ENCODE assay signal across 21 cellular contexts in genomic region chr3:179302111-179302510, GRCh38. TPM values are rescaled to one million over a fixed set of nuclear protein-coding genes. Genes with fewer than 3 reads are reported as not detected.
DNase-seq lines count a peak whose midpoint lies in the region; ATAC-seq, FAIRE-seq and TF ChIP-seq lines count a peak whose summit lies in the region.
"Had no signal": no experiment of that assay in that cellular context is flagged by ENCODE, and none has a peak within 500 bp of the region (broad histone marks: within the 10 kb centered on the region; RNA-seq: fewer than 3 reads in every experiment).

No MANE protein-coding gene starts in this region.

- no peaks in the 10 kb centered on the region for H3K79me2 ChIP-seq in PC-9 (ENCODE audit: low read depth)
- no peaks in the 10 kb centered on the region for H3K79me2 ChIP-seq in K562 (ENCODE audit: control insufficient read depth, insufficient read depth, low read length)

- no peaks in the 10 kb centered on the region for H3K9me1 ChIP-seq in K562 (ENCODE audit: control insufficient read depth, insufficient read depth, low read length)

- peak overlapping the region; percentile 66 to 69; a peak in 2 of 4 replicates for H3K9ac ChIP-seq in K562 (ENCODE audit: insufficient read depth in 1 of 2, low read depth in 2 of 2, low read length in 2 of 2)
- H3K9ac ChIP-seq: BLaER1 had no signal

- no peak overlapping the region for H3K27ac Mint-ChIP-seq in CD8-positive, alpha-beta memory T cell
- no peak overlapping the region for H3K27ac Mint-ChIP-seq in stimulated activated effector memory CD8-positive, alpha-beta T cell treated with anti-CD3 and anti-CD28 coated beads, Interleukin-12 subunit alpha, Interleukin-12 subunit beta, amount 100 ng/mL, for 72 hours
- H3K27ac Mint-ChIP-seq: CD14-positive monocyte; CD4-positive, CD25-positive, alpha-beta regulatory T cell had no signal

- ATAC-seq in K562, result peak; percentile 84
- ATAC-seq in stimulated activated effector memory CD8-positive, alpha-beta T cell treated with anti-CD3 and anti-CD28 coated beads, Interleukin-12 subunit alpha, Interleukin-12 subunit beta, amount 100 ng/mL, for 72 hours, result no peak
- ATAC-seq: A549 had no signal

- 3% methylated on average over 7 of the region's 7 CpGs for WGBS in K562 (ENCODE audit: insufficient coverage, low coverage, missing lambda C conversion rate)

- CTCF ChIA-PET in CD8-positive, alpha-beta memory T cell (lab: Charles Lee), result no interaction called here
- CTCF ChIA-PET in PC-9 (lab: Charles Lee), result no interaction called here
- CTCF ChIA-PET in K562 (lab: Yijun Ruan, JAX; ENCODE audit: low intra/inter-chr PET ratio), result no interaction called here

- intact Hi-C loops in PC-9 (cut with micrococcal nuclease; ENCODE audit: unreplicated experiment), result no loop called here
- intact Hi-C loops in K562 (cut with micrococcal nuclease), result loop anchor here (5.0 kb wide), 1 partner anchor 155 kb away; the partner anchor contains the start of gene PIK3CA
- intact Hi-C loops in head of caudate nucleus (cut with DNase I), result no loop called here

- H3K27ac ChIP-seq in CD8-positive, alpha-beta memory T cell (ENCODE audit: low read depth, low read length), result peak overlapping the region; percentile 27
- H3K27ac ChIP-seq in PC-9 (no peak overlapping the region), K562 (ENCODE audit: extremely low read depth, low read depth, low read length) (peak overlapping the region; percentile 81)
- H3K27ac ChIP-seq: 22Rv1, A549, BLaER1 had no signal

- no peak overlapping the region for H3K4me3 Mint-ChIP-seq in CD8-positive, alpha-beta memory T cell
- H3K4me3 Mint-ChIP-seq in stimulated activated effector memory CD8-positive, alpha-beta T cell treated with anti-CD3 and anti-CD28 coated beads, Interleukin-12 subunit alpha, Interleukin-12 subunit beta, amount 100 ng/mL, for 72 hours, result no peak overlapping the region
- H3K4me3 Mint-ChIP-seq: CD14-positive monocyte; CD4-positive, alpha-beta memory T cell; CD4-positive, CD25-positive, alpha-beta regulatory T cell had no signal

- peak; percentile 37; the same call in 1 of the 2 replicates for TF ChIP-seq POLR2A in K562 (conservative IDR thresholded peaks at IDR 0.05)

- peak; percentile 15 for FAIRE-seq in K562 (lab: Jason Lieb, UNC)
- FAIRE-seq: A549, D721Med, G401.6, GM12891 had no signal

- no peak for TF ChIP-seq RAD21 in K562 (CRISPR knock-in tag; conservative IDR thresholded peaks at IDR 0.05 in 1 of 2, IDR thresholded peaks at IDR 0.05 in 1 of 2)

- H4K20me1 ChIP-seq in PC-9 (ENCODE audit: insufficient read depth) (no peaks in the 10 kb centered on the region), K562 (replicated peaks; ENCODE audit: control insufficient read depth, insufficient read depth, low read length) (no peaks in the 10 kb centered on the region)
- H4K20me1 ChIP-seq: BLaER1 had no signal

- no peaks in the 10 kb centered on the region for H3K27me3 ChIP-seq in CD8-positive, alpha-beta memory T cell (ENCODE audit: insufficient read depth, low read length, poor library complexity, severe bottlenecking)
- H3K27me3 ChIP-seq in PC-9 (ENCODE audit: insufficient read depth, low read depth) (no peaks in the 10 kb centered on the region), K562 (ENCODE audit: control insufficient read depth in 2 of 2, insufficient read depth in 2 of 2, low read length in 2 of 2) (no peaks in the 10 kb centered on the region)
- H3K27me3 ChIP-seq: BLaER1 had no signal

- no peaks in the 10 kb centered on the region for H3K9me2 ChIP-seq in PC-9 (ENCODE audit: insufficient read depth)

- H3K9me3 ChIP-seq in CD8-positive, alpha-beta memory T cell (ENCODE audit: low read length), result no peaks in the 10 kb centered on the region
- no peaks in the 10 kb centered on the region for H3K9me3 ChIP-seq in PC-9 (ENCODE audit: insufficient read depth, low read depth)
- peaks cover 11% of the 10 kb centered on the region; the same call in 1 of the 2 replicates for H3K9me3 ChIP-seq in K562 (replicated peaks; ENCODE audit: control insufficient read depth, insufficient read depth, low read depth, low read length)
- H3K9me3 ChIP-seq: A549, BE2C, Caco-2 had no signal

- no peak for TF ChIP-seq CTCF in PC-9 (conservative IDR thresholded peaks at IDR 0.05)
- TF ChIP-seq CTCF in K562 (IDR thresholded peaks at IDR 0.05 in 2 of 3, conservative IDR thresholded peaks at IDR 0.05 in 1 of 3; ENCODE audit: insufficient read depth in 2 of 3, low read depth in 1 of 3, low read length in 3 of 3), result no peak

- no peaks in the 10 kb centered on the region for H3K36me3 ChIP-seq in CD8-positive, alpha-beta memory T cell (ENCODE audit: insufficient read depth, low read length)
- H3K36me3 ChIP-seq in PC-9 (ENCODE audit: low read depth), result no peaks in the 10 kb centered on the region
- H3K36me3 ChIP-seq in K562 (ENCODE audit: control insufficient read depth, insufficient read depth, low read length), result no peaks in the 10 kb centered on the region; the same call in 1 of the 3 replicates
- H3K36me3 ChIP-seq: BE2C, BLaER1 had no signal

- no peak for TF ChIP-seq EP300 in K562 (IDR thresholded peaks at IDR 0.05; ENCODE audit: low read length)

- BruUV-seq in PC-9 (replicated peaks; lab: Mats Ljungman, UMichigan), result no TSS peak
- no TSS peak for BruUV-seq in K562 (replicated peaks; lab: Mats Ljungman, UMichigan)

- in situ Hi-C loops in K562 (cut with MboI), result loop anchor here (25.0 kb wide), 1 partner anchor 840 kb away; no protein-coding TSS in a partner anchor

- H3K4me1 Mint-ChIP-seq in CD8-positive, alpha-beta memory T cell, result no peaks in the 10 kb centered on the region
- H3K4me1 Mint-ChIP-seq in stimulated activated effector memory CD8-positive, alpha-beta T cell treated with anti-CD3 and anti-CD28 coated beads, Interleukin-12 subunit alpha, Interleukin-12 subunit beta, amount 100 ng/mL, for 72 hours, result no peaks in the 10 kb centered on the region
- H3K4me1 Mint-ChIP-seq: CD14-positive monocyte; CD4-positive, alpha-beta memory T cell; CD4-positive, CD25-positive, alpha-beta regulatory T cell had no signal

- peaks cover 0 to 4% (median 0%) of the 10 kb centered on the region in 5 donors for H3K9me3 Mint-ChIP-seq in CD8-positive, alpha-beta memory T cell
- no peaks in the 10 kb centered on the region for H3K9me3 Mint-ChIP-seq in stimulated activated effector memory CD8-positive, alpha-beta T cell treated with anti-CD3 and anti-CD28 coated beads, Interleukin-12 subunit alpha, Interleukin-12 subunit beta, amount 100 ng/mL, for 72 hours

- no peaks in the 10 kb centered on the region for H3K36me3 Mint-ChIP-seq in CD8-positive, alpha-beta memory T cell
- no peaks in the 10 kb centered on the region for H3K36me3 Mint-ChIP-seq in stimulated activated effector memory CD8-positive, alpha-beta T cell treated with anti-CD3 and anti-CD28 coated beads, Interleukin-12 subunit alpha, Interleukin-12 subunit beta, amount 100 ng/mL, for 72 hours
- H3K36me3 Mint-ChIP-seq: CD14-positive monocyte; CD4-positive, alpha-beta memory T cell; CD4-positive, CD25-positive, alpha-beta regulatory T cell had no signal

- POLR2A ChIA-PET in CD8-positive, alpha-beta memory T cell (lab: Charles Lee), result no interaction called here
- POLR2A ChIA-PET in PC-9 (lab: Charles Lee; ENCODE audit: unreplicated experiment), result interaction anchor here (0.6 kb wide), 1 partner anchor 230 kb away, joined by 5 read pairs; no protein-coding TSS in a partner anchor
- POLR2A ChIA-PET in K562 (lab: Yijun Ruan, JAX), result interaction anchor here (0.8 to 2.0 kb wide), 4 partner anchors 19 to 261 kb away, joined by 3 to 7 read pairs (median 3); partner anchors contain the start of gene ACTL6A

- H3F3A ChIP-seq in PC-9 (ENCODE audit: insufficient read depth, low read depth), result no peaks in the 10 kb centered on the region

- H3K4me3 ChIP-seq in CD8-positive, alpha-beta memory T cell (ENCODE audit: low read length), result no peak overlapping the region
- no peak overlapping the region for H3K4me3 ChIP-seq in PC-9
- H3K4me3 ChIP-seq in K562, result peak overlapping the region; percentile 2; the same call in 1 of the 2 replicates
- H3K4me3 ChIP-seq: A549, BLaER1 had no signal

- no peak for DNase-seq in CD8-positive, alpha-beta memory T cell
- DNase-seq in PC-9, result no peak
- peak in 1 of 4 experiments; percentile 73 for DNase-seq in K562 (ENCODE audit: extremely low read depth in 1 of 4, low spot score in 3 of 4)
- DNase-seq in stimulated activated effector memory CD8-positive, alpha-beta T cell treated with anti-CD3 and anti-CD28 coated beads, Interleukin-12 subunit alpha, Interleukin-12 subunit beta, amount 100 ng/mL, for 72 hours (ENCODE audit: low spot score in 2 of 2), result no peak
- no peak for DNase-seq in ureter (ENCODE audit: low spot score)
- no peak for DNase-seq in head of caudate nucleus
- DNase-seq: BE2C; C1 segment of cervical spinal cord; Caco-2; Calu3; CD4-positive, alpha-beta memory T cell; CD4-positive, CD25-positive, alpha-beta regulatory T cell; DMS79 treated with DMSO at 0.1 percent for 48 hours; GF-D8 had no signal

- H3K4me1 ChIP-seq in CD8-positive, alpha-beta memory T cell (ENCODE audit: insufficient read depth, low read length), result no peaks in the 10 kb centered on the region
- H3K4me1 ChIP-seq in PC-9 (replicated peaks; ENCODE audit: insufficient read depth) (no peaks in the 10 kb centered on the region), K562 (replicated peaks in 1 of 2; ENCODE audit: control insufficient read depth in 2 of 2, insufficient read depth in 2 of 2, low read length in 2 of 2) (peaks cover 9 to 16% of the 10 kb centered on the region in 2 experiments; a peak in 3 of 5 replicates)
- H3K4me1 ChIP-seq: A549, BE2C, BLaER1, Caco-2 had no signal

- peaks cover 2 to 13% of the 10 kb centered on the region in 2 donors for H3K27me3 Mint-ChIP-seq in CD8-positive, alpha-beta memory T cell

- H3K4me2 ChIP-seq in PC-9, result no peak overlapping the region
- peak overlapping the region; percentile 38 for H3K4me2 ChIP-seq in K562 (ENCODE audit: insufficient read depth, low read length)
- H3K4me2 ChIP-seq: A549, BLaER1 had no signal

- 0 out of 2 replicates have a peak overlapping the region, but pooled peaks have one; percentile 4 for H2AFZ ChIP-seq in PC-9
- peak overlapping the region; percentile 85 for H2AFZ ChIP-seq in K562 (ENCODE audit: low read depth, low read length)

RNA-seq across cellular contexts. Expression of gene ZNF639, which starts 20.7 kb away (rescaled TPM):
- 10 to 100 TPM; 41.9 to 44.5 TPM for total RNA-seq in CD8-positive, alpha-beta memory T cell
- 63.7 TPM for polyA plus RNA-seq in CD8-positive, alpha-beta memory T cell
- total RNA-seq in PC-9 (2021) (39.3 and 40.3 TPM in 2 replicates), K562 (2014; rRNA removed) (56.0 and 57.2 TPM in 2 replicates), K562 (2014; rRNA removed; fragmentation: Illumina TruSeq; extraction: Trizol) (75.8 and 83.1 TPM in 2 replicates), K562 (2015; rRNA removed; fragmentation: Illumina TruSeq; extraction: Trizol) (68.7 and 73.1 TPM in 2 replicates), K562 (2021) (53.7 and 55.7 TPM in 2 replicates), ureter (32.7 TPM)
- 12.2 and 32.8 TPM in 2 replicates for total RNA-seq in K562 (2011; cell fraction: chromatin; rRNA removed; ENCODE audit: low replicate concordance)
- 8.3 and 8.5 TPM in 2 replicates for total RNA-seq in K562 (2011; cell fraction: nucleolus; rRNA removed)
- total RNA-seq in K562 (2011; cell fraction: nucleoplasm; rRNA removed), result 10.7 and 18.6 TPM in 2 replicates
- polyA plus RNA-seq in K562 (2011; rRNA removed) (29.1 and 38.0 TPM in 2 replicates), K562 (2014; fragmentation: Illumina TruSeq; extraction: Trizol) (69.9 and 88.1 TPM in 2 replicates), K562 (2014; fragmentation: Nextera tagmentation; extraction: Ambion mirVana) (10 to 100 TPM; 17.6 to 21.5 TPM), K562 (2014; rRNA removed) (44.0 and 50.5 TPM in 2 replicates)
- 14.3 and 14.5 TPM in 2 replicates for polyA plus RNA-seq in K562 (2011; cell fraction: cytosol; rRNA removed)
- polyA plus RNA-seq in K562 (2011; cell fraction: nucleus; rRNA removed), result 9.7 and 13.8 TPM in 2 replicates
- 32.0 and 33.3 TPM in 2 replicates for polyA plus RNA-seq in K562 (2012)
- 40.3 and 50.0 TPM in 2 replicates for polyA minus RNA-seq in K562 (2011; rRNA and poly(A)+ RNA removed)
- 11.7 and 13.1 TPM in 2 replicates for polyA minus RNA-seq in K562 (2011; cell fraction: cytosol; rRNA and poly(A)+ RNA removed)
- 5.8 and 10.4 TPM in 2 replicates for polyA minus RNA-seq in K562 (2011; cell fraction: nucleus; rRNA and poly(A)+ RNA removed)

RNA-seq across cellular contexts. Expression of gene MFN1, which starts 45.4 kb away (rescaled TPM):
- 10 to 100 TPM; 36.5 to 36.8 TPM for total RNA-seq in CD8-positive, alpha-beta memory T cell
- polyA plus RNA-seq in CD8-positive, alpha-beta memory T cell, result 12.1 TPM
- total RNA-seq in PC-9 (2021), result 69.1 and 69.6 TPM in 2 replicates
- 49.8 and 238 TPM in 2 replicates for total RNA-seq in K562 (2011; cell fraction: chromatin; rRNA removed; ENCODE audit: low replicate concordance)
- 12.2 and 24.7 TPM in 2 replicates for total RNA-seq in K562 (2011; cell fraction: nucleolus; rRNA removed)
- total RNA-seq in K562 (2011; cell fraction: nucleoplasm; rRNA removed), result 43.9 and 52.3 TPM in 2 replicates
- 16.5 and 24.9 TPM in 2 replicates for total RNA-seq in K562 (2014; rRNA removed)
- total RNA-seq in K562 (2014; rRNA removed; fragmentation: Illumina TruSeq; extraction: Trizol), result 28.2 and 33.7 TPM in 2 replicates
- 20.0 and 22.4 TPM in 2 replicates for total RNA-seq in K562 (2015; rRNA removed; fragmentation: Illumina TruSeq; extraction: Trizol)
- 36.1 and 36.7 TPM in 2 replicates for total RNA-seq in K562 (2021)
- 34.1 and 42.7 TPM in 2 replicates for polyA plus RNA-seq in K562 (2011; rRNA removed)
- 6.0 and 10.7 TPM in 2 replicates for polyA plus RNA-seq in K562 (2011; cell fraction: cytosol; rRNA removed)
- 29.1 and 47.6 TPM in 2 replicates for polyA plus RNA-seq in K562 (2011; cell fraction: nucleus; rRNA removed)
- 13.2 and 15.2 TPM in 2 replicates for polyA plus RNA-seq in K562 (2012)
- polyA plus RNA-seq in K562 (2014; fragmentation: Illumina TruSeq; extraction: Trizol), result 19.4 and 22.6 TPM in 2 replicates
- polyA plus RNA-seq in K562 (2014; fragmentation: Nextera tagmentation; extraction: Ambion mirVana), result 10 to 100 TPM; 10.5 to 18.8 TPM
- polyA plus RNA-seq in K562 (2014; rRNA removed), result 21.7 and 22.9 TPM in 2 replicates
- polyA minus RNA-seq in K562 (2011; rRNA and poly(A)+ RNA removed), result 62.5 and 73.6 TPM in 2 replicates
- polyA minus RNA-seq in K562 (2011; cell fraction: cytosol; rRNA and poly(A)+ RNA removed), result 10.4 and 13.8 TPM in 2 replicates
- polyA minus RNA-seq in K562 (2011; cell fraction: nucleus; rRNA and poly(A)+ RNA removed), result 31.2 and 57.1 TPM in 2 replicates
- total RNA-seq in ureter, result 56.0 TPM

RNA-seq across cellular contexts. Expression of gene KCNMB3, which starts 51.2 kb away (rescaled TPM):
- total RNA-seq in CD8-positive, alpha-beta memory T cell, result under 1 TPM; 0.59 to 0.71 TPM
- polyA plus RNA-seq in CD8-positive, alpha-beta memory T cell, result not detected
- 7.4 and 8.9 TPM in 2 replicates for total RNA-seq in PC-9 (2021)
- total RNA-seq in K562 (2011; cell fraction: chromatin; rRNA removed; ENCODE audit: low replicate concordance), result 42.1 and 87.2 TPM in 2 replicates
- 16.3 and 21.2 TPM in 2 replicates for total RNA-seq in K562 (2011; cell fraction: nucleolus; rRNA removed)
- total RNA-seq in K562 (2011; cell fraction: nucleoplasm; rRNA removed), result 33.8 and 60.6 TPM in 2 replicates
- total RNA-seq in K562 (2014; rRNA removed), result 8.7 and 12.3 TPM in 2 replicates
- total RNA-seq in K562 (2014; rRNA removed; fragmentation: Illumina TruSeq; extraction: Trizol), result 15.3 and 16.5 TPM in 2 replicates
- 13.7 and 13.8 TPM in 2 replicates for total RNA-seq in K562 (2015; rRNA removed; fragmentation: Illumina TruSeq; extraction: Trizol)
- total RNA-seq in K562 (2021), result 9.9 and 14.3 TPM in 2 replicates
- polyA plus RNA-seq in K562 (2011; rRNA removed), result 18.6 and 21.1 TPM in 2 replicates
- 5.8 and 7.4 TPM in 2 replicates for polyA plus RNA-seq in K562 (2011; cell fraction: cytosol; rRNA removed)
- 48.8 and 65.5 TPM in 2 replicates for polyA plus RNA-seq in K562 (2011; cell fraction: nucleus; rRNA removed)
- polyA plus RNA-seq in K562 (2012), result 11.9 and 19.9 TPM in 2 replicates
- polyA plus RNA-seq in K562 (2014; fragmentation: Illumina TruSeq; extraction: Trizol), result 17.6 and 20.4 TPM in 2 replicates
- 1 to 10 TPM; 7.0 to 7.8 TPM for polyA plus RNA-seq in K562 (2014; fragmentation: Nextera tagmentation; extraction: Ambion mirVana)
- 13.0 and 19.8 TPM in 2 replicates for polyA plus RNA-seq in K562 (2014; rRNA removed)
- 27.8 and 30.2 TPM in 2 replicates for polyA minus RNA-seq in K562 (2011; rRNA and poly(A)+ RNA removed)
- 1.8 and 3.6 TPM in 2 replicates for polyA minus RNA-seq in K562 (2011; cell fraction: cytosol; rRNA and poly(A)+ RNA removed)
- 26.3 and 37.4 TPM in 2 replicates for polyA minus RNA-seq in K562 (2011; cell fraction: nucleus; rRNA and poly(A)+ RNA removed)
- 5.9 TPM for total RNA-seq in ureter
